Comparison of ENCODE assay signal across 27 cellular contexts in the genomic region with DNA sequence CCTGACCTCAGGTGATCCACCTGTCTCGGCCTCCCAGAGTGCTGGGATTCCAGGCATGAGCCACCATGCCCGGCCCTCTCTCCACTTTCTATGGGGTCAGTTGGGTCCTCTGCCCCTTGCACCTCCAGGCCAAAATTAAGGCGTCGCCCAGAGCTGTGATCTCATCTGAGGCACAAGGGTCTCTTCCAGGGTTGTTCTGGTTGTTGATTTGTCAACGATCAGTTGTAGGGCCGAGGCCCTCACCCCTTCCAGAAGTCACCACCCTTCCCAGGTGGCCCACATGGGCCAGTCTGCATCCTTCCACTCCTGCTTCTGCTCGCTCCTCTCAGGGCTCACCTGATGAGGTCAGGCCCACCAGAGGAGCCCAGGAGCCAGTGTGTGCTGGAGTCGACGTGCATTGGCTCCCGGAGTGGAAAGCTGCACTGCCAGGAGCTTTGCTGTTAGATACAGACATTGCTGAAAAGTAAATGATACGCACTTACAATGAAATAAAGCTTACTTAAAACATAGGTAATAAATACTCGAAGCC. TPM values are rescaled to one million over a fixed set of nuclear protein-coding genes. Genes with fewer than 3 reads are reported as not detected.
DNase-seq lines count a peak whose midpoint lies in the region; ATAC-seq, FAIRE-seq and TF ChIP-seq lines count a peak whose summit lies in the region.
"Had no signal": no experiment of that assay in that cellular context is flagged by ENCODE, and none has a peak within 500 bp of the region (broad histone marks: within the 10 kb centered on the region; RNA-seq: fewer than 3 reads in every experiment).

No MANE protein-coding gene starts in this region.

- no peak overlapping the region for H3K56ac ChIP-seq in H1 (replicated peaks; ENCODE audit: insufficient read length, low read depth, low read length)

- H2BK120ac ChIP-seq in H1 (replicated peaks; ENCODE audit: low read depth, low read length): no peak overlapping the region

- H3K27me3 Mint-ChIP-seq in activated CD8-positive, alpha-beta memory T cell treated with anti-CD3 and anti-CD28 coated beads, Interleukin-2, amount 10 ng/mL, durations not matched to agents 7 days and 5 days: no peaks in the 10 kb centered on the region
- peaks cover 4% of the 10 kb centered on the region for H3K27me3 Mint-ChIP-seq in osteocyte (ENCODE audit: unreplicated experiment)
- no peaks in the 10 kb centered on the region for H3K27me3 Mint-ChIP-seq in activated T-helper 2 cell treated with anti-CD3 and anti-CD28 coated beads, Interferon-gamma antibody, Interleukin-2, Interleukin-4, amounts not matched to agents 10 μg/mL and 5 μg/mL and 100 μg/mL, durations not matched to agents 14 hours and 24 hours and 36 hours (ENCODE audit: low read depth)

- 7% methylated on average over 12 of the region's 12 CpGs for WGBS in K562 (ENCODE audit: insufficient coverage, low coverage, missing lambda C conversion rate)
- 83% methylated on average over 11 of the region's 12 CpGs; no CpG with 5 or more reads in 1 of the 2 experiments for WGBS in H1 (ENCODE audit: extremely low coverage in 1 of 2, insufficient coverage in 1 of 2, insufficient read length in 1 of 2, insufficient replicate concordance in 2 of 2, low coverage in 1 of 2, low lambda C conversion rate in 2 of 2, missing lambda C conversion rate in 1 of 2), 2 experiments

- no peak overlapping the region for H4K91ac ChIP-seq in H1 (replicated peaks; ENCODE audit: insufficient read length, low read length)

- H3K4me2 ChIP-seq in K562 (ENCODE audit: insufficient read depth, low read length): no peak overlapping the region
- no peak overlapping the region for H3K4me2 ChIP-seq in H1 (ENCODE audit: insufficient read depth in 1 of 2, low read depth in 2 of 2, low read length in 2 of 2)
- H3K4me2 ChIP-seq: A549; BLaER1 treated with 17β-estradiol and CSF1 and Interleukin-3, amounts not matched to agents 10 nM and 100 nM; GM23338 had no signal

- H2AFZ ChIP-seq in K562 (ENCODE audit: low read depth, low read length): no peak overlapping the region
- H2AFZ ChIP-seq in H1 (ENCODE audit: low read length): no peak overlapping the region
- H2AFZ ChIP-seq: GM23338 had no signal

- H2AK5ac ChIP-seq in H1 (ENCODE audit: low read depth, low read length): no peak overlapping the region

- no peak overlapping the region for H3K18ac ChIP-seq in H1 (ENCODE audit: extremely low read depth, low read length)

- H3K27ac Mint-ChIP-seq in activated CD8-positive, alpha-beta memory T cell treated with anti-CD3 and anti-CD28 coated beads, Interleukin-2, amount 10 ng/mL, durations not matched to agents 7 days and 5 days: no peak overlapping the region
- H3K27ac Mint-ChIP-seq in osteocyte (ENCODE audit: unreplicated experiment): no peak overlapping the region
- no peak overlapping the region for H3K27ac Mint-ChIP-seq in activated T-helper 2 cell treated with anti-CD3 and anti-CD28 coated beads, Interferon-gamma antibody, Interleukin-2, Interleukin-4, amounts not matched to agents 10 μg/mL and 5 μg/mL and 100 μg/mL, durations not matched to agents 14 hours and 24 hours and 36 hours
- H3K27ac Mint-ChIP-seq: CD14-positive monocyte; CD4-positive, alpha-beta T cell; CD8-positive, alpha-beta memory T cell; GM23338; HFFc6 had no signal

- CTCF ChIA-PET in activated CD8-positive, alpha-beta memory T cell treated with anti-CD3 and anti-CD28 coated beads, Interleukin-2, amount 10 ng/mL, durations not matched to agents 7 days and 5 days (lab: Charles Lee): no interaction called here
- CTCF ChIA-PET in K562 (lab: Yijun Ruan, JAX; ENCODE audit: low intra/inter-chr PET ratio) (no interaction called here), H1 (lab: Charles Lee; ENCODE audit: partially characterized antibody) (interaction anchor here (1.5 kb wide), 1 partner anchor 12 kb away, joined by 4 read pairs; no protein-coding TSS in a partner anchor)

- H3K4me1 Mint-ChIP-seq in activated CD8-positive, alpha-beta memory T cell treated with anti-CD3 and anti-CD28 coated beads, Interleukin-2, amount 10 ng/mL, durations not matched to agents 7 days and 5 days: no peaks in the 10 kb centered on the region
- no peaks in the 10 kb centered on the region for H3K4me1 Mint-ChIP-seq in osteocyte (ENCODE audit: unreplicated experiment)
- H3K4me1 Mint-ChIP-seq in activated T-helper 2 cell treated with anti-CD3 and anti-CD28 coated beads, Interferon-gamma antibody, Interleukin-2, Interleukin-4, amounts not matched to agents 10 μg/mL and 5 μg/mL and 100 μg/mL, durations not matched to agents 14 hours and 24 hours and 36 hours (ENCODE audit: low read depth): no peaks in the 10 kb centered on the region
- H3K4me1 Mint-ChIP-seq: CD14-positive monocyte; CD8-positive, alpha-beta memory T cell; GM23338 had no signal

- H3K27me3 ChIP-seq in K562 (ENCODE audit: control insufficient read depth in 2 of 2, insufficient read depth in 2 of 2, low read length in 2 of 2) (peaks cover 0 to 23% of the 10 kb centered on the region in 2 experiments; a peak in 2 of 5 replicates), H1 (replicated peaks in 1 of 4; ENCODE audit: control insufficient read depth in 3 of 4, extremely low read depth in 1 of 4, insufficient read depth in 3 of 4, low read length in 3 of 4) (no peaks in the 10 kb centered on the region)
- H3K27me3 ChIP-seq: BE2C; BLaER1 treated with 17β-estradiol and CSF1 and Interleukin-3, amounts not matched to agents 10 nM and 100 nM had no signal

- no peak overlapping the region for H3K9ac ChIP-seq in K562 (ENCODE audit: insufficient read depth in 1 of 2, low read depth in 2 of 2, low read length in 2 of 2)
- H3K9ac ChIP-seq in H1 (replicated peaks in 1 of 4; ENCODE audit: extremely low read depth in 1 of 4, low read depth in 3 of 4, low read length in 3 of 4): no peak overlapping the region
- H3K9ac ChIP-seq: BLaER1 treated with 17β-estradiol and CSF1 and Interleukin-3, amounts not matched to agents 10 nM and 100 nM had no signal

- H3K79me1 ChIP-seq in H1 (ENCODE audit: low read depth, low read length): no peaks in the 10 kb centered on the region

- intact Hi-C loops in K562 (cut with micrococcal nuclease): no loop called here
- intact Hi-C loops in activated T-helper 2 cell treated with anti-CD3 and anti-CD28 coated beads, Interferon-gamma antibody, Interleukin-2, Interleukin-4, amounts not matched to agents 10 μg/mL and 5 μg/mL and 100 μg/mL, durations not matched to agents 14 hours and 24 hours and 36 hours (cut with micrococcal nuclease): no loop called here

- peak; percentile 24 for DNase-seq in activated CD8-positive, alpha-beta memory T cell treated with anti-CD3 and anti-CD28 coated beads for 24 hours
- no peak for DNase-seq in activated CD8-positive, alpha-beta memory T cell treated with anti-CD3 and anti-CD28 coated beads, Interleukin-2, amount 10 ng/mL, durations not matched to agents 7 days and 5 days
- DNase-seq in K562 (ENCODE audit: extremely low read depth in 1 of 4, low spot score in 3 of 4) (no peak), H1 (ENCODE audit: low read depth in 1 of 2, low spot score in 2 of 2) (no peak), osteocyte (ENCODE audit: extremely low spot score, unreplicated experiment) (peak; percentile 67), T-helper 1 cell (no peak)
- DNase-seq in activated T-helper 2 cell treated with anti-CD3 and anti-CD28 coated beads, Interferon-gamma antibody, Interleukin-2, Interleukin-4, amounts not matched to agents 10 μg/mL and 5 μg/mL and 100 μg/mL, durations not matched to agents 14 hours and 24 hours and 36 hours (ENCODE audit: low spot score): no peak
- DNase-seq: ACHN; AML-193; BE2C; CD4-positive, alpha-beta T cell; CD8-positive, alpha-beta memory T cell; DMS 273 treated with DMSO at 0.1 percent for 48 hours; DMS79; EL; GDM1; HFFc6 had no signal

- H4K20me1 ChIP-seq in K562 (replicated peaks; ENCODE audit: control insufficient read depth, insufficient read depth, low read length) (no peaks in the 10 kb centered on the region), H1 (replicated peaks in 1 of 2; ENCODE audit: control insufficient read depth in 1 of 2, insufficient read depth in 2 of 2, low read length in 2 of 2) (no peaks in the 10 kb centered on the region)
- H4K20me1 ChIP-seq: BLaER1 treated with 17β-estradiol and CSF1 and Interleukin-3, amounts not matched to agents 10 nM and 100 nM had no signal

- H4K8ac ChIP-seq in H1 (ENCODE audit: extremely low read depth, insufficient read depth, low read length): peak overlapping the region; percentile 28; the same call in 1 of the 2 replicates

- H3K36me3 Mint-ChIP-seq in activated CD8-positive, alpha-beta memory T cell treated with anti-CD3 and anti-CD28 coated beads, Interleukin-2, amount 10 ng/mL, durations not matched to agents 7 days and 5 days: no peaks in the 10 kb centered on the region
- H3K36me3 Mint-ChIP-seq in osteocyte (ENCODE audit: unreplicated experiment): no peaks in the 10 kb centered on the region
- H3K36me3 Mint-ChIP-seq in activated T-helper 2 cell treated with anti-CD3 and anti-CD28 coated beads, Interferon-gamma antibody, Interleukin-2, Interleukin-4, amounts not matched to agents 10 μg/mL and 5 μg/mL and 100 μg/mL, durations not matched to agents 14 hours and 24 hours and 36 hours (ENCODE audit: low read depth): no peaks in the 10 kb centered on the region
- H3K36me3 Mint-ChIP-seq: CD14-positive monocyte had no signal

- H3K36me3 ChIP-seq in K562 (ENCODE audit: control insufficient read depth, insufficient read depth, low read length): no peaks in the 10 kb centered on the region
- H3K36me3 ChIP-seq in H1 (ENCODE audit: control insufficient read depth in 2 of 4, insufficient read depth in 4 of 4, low read length in 3 of 4): no peaks in the 10 kb centered on the region
- H3K36me3 ChIP-seq: BE2C; BLaER1 treated with 17β-estradiol and CSF1 and Interleukin-3, amounts not matched to agents 10 nM and 100 nM had no signal

- H3K9me3 Mint-ChIP-seq in activated CD8-positive, alpha-beta memory T cell treated with anti-CD3 and anti-CD28 coated beads, Interleukin-2, amount 10 ng/mL, durations not matched to agents 7 days and 5 days (ENCODE audit: low read depth): peaks cover 16% of the 10 kb centered on the region
- peaks cover 12% of the 10 kb centered on the region for H3K9me3 Mint-ChIP-seq in osteocyte (ENCODE audit: unreplicated experiment)
- H3K9me3 Mint-ChIP-seq in activated T-helper 2 cell treated with anti-CD3 and anti-CD28 coated beads, Interferon-gamma antibody, Interleukin-2, Interleukin-4, amounts not matched to agents 10 μg/mL and 5 μg/mL and 100 μg/mL, durations not matched to agents 14 hours and 24 hours and 36 hours: peaks cover 26% of the 10 kb centered on the region

- H3K9me1 ChIP-seq in K562 (ENCODE audit: control insufficient read depth, insufficient read depth, low read length): no peaks in the 10 kb centered on the region

- H2BK5ac ChIP-seq in H1 (ENCODE audit: low read depth, low read length): no peak overlapping the region

- H3K23me2 ChIP-seq in H1 (ENCODE audit: low read depth, low read length): no peaks in the 10 kb centered on the region; the same call in 1 of the 2 replicates

- no peak overlapping the region for H3K23ac ChIP-seq in H1 (ENCODE audit: insufficient read length)

- H2BK20ac ChIP-seq in H1 (ENCODE audit: low read length): no peak overlapping the region

- in situ Hi-C loops in K562 (cut with MboI): no loop called here

- no peak for TF ChIP-seq POLR2A in K562 (conservative IDR thresholded peaks at IDR 0.05)
- TF ChIP-seq POLR2A in H1 (IDR thresholded peaks at IDR 0.05; ENCODE audit: control extremely low read depth in 1 of 2, low read depth in 2 of 2, low read length in 2 of 2): no peak

- H4K5ac ChIP-seq in H1 (ENCODE audit: insufficient read length, low read depth, low read length): no peak overlapping the region

- no peak overlapping the region for H3K27ac ChIP-seq in K562 (ENCODE audit: extremely low read depth, low read depth, low read length)
- H3K27ac ChIP-seq in H1 (ENCODE audit: low read depth, low read length): no peak overlapping the region
- H3K27ac ChIP-seq: 22Rv1; A549; BLaER1 treated with 17β-estradiol and CSF1 and Interleukin-3, amounts not matched to agents 10 nM and 100 nM had no signal

- TF ChIP-seq RAD21 in K562 (CRISPR knock-in tag; conservative IDR thresholded peaks at IDR 0.05 in 1 of 2, IDR thresholded peaks at IDR 0.05 in 1 of 2) (no peak), H1 (IDR thresholded peaks at IDR 0.05 in 1 of 2, conservative IDR thresholded peaks at IDR 0.05 in 1 of 2; ENCODE audit: low read depth in 2 of 2, low read length in 2 of 2) (no peak)

- H3K79me2 ChIP-seq in K562 (ENCODE audit: control insufficient read depth, insufficient read depth, low read length) (no peaks in the 10 kb centered on the region), H1 (ENCODE audit: control insufficient read depth in 1 of 2, insufficient read depth in 2 of 2, low read length in 2 of 2) (no peaks in the 10 kb centered on the region)

- TF ChIP-seq EP300 in K562 (IDR thresholded peaks at IDR 0.05; ENCODE audit: low read length) (no peak), H1 (IDR thresholded peaks at IDR 0.05; ENCODE audit: borderline replicate concordance in 1 of 2, low read depth in 2 of 2, low read length in 2 of 2) (no peak)

- H3K4me3 Mint-ChIP-seq in activated CD8-positive, alpha-beta memory T cell treated with anti-CD3 and anti-CD28 coated beads, Interleukin-2, amount 10 ng/mL, durations not matched to agents 7 days and 5 days: no peak overlapping the region
- H3K4me3 Mint-ChIP-seq in osteocyte (ENCODE audit: unreplicated experiment): no peak overlapping the region
- no peak overlapping the region for H3K4me3 Mint-ChIP-seq in activated T-helper 2 cell treated with anti-CD3 and anti-CD28 coated beads, Interferon-gamma antibody, Interleukin-2, Interleukin-4, amounts not matched to agents 10 μg/mL and 5 μg/mL and 100 μg/mL, durations not matched to agents 14 hours and 24 hours and 36 hours (ENCODE audit: low read depth)
- H3K4me3 Mint-ChIP-seq: CD14-positive monocyte; CD4-positive, alpha-beta T cell; CD8-positive, alpha-beta memory T cell; GM23338; HFFc6 had no signal

- H3K14ac ChIP-seq in H1 (ENCODE audit: insufficient read length): no peak overlapping the region

- TF ChIP-seq CTCF in K562 (IDR thresholded peaks at IDR 0.05 in 2 of 3, conservative IDR thresholded peaks at IDR 0.05 in 1 of 3; ENCODE audit: insufficient read depth in 2 of 3, low read depth in 1 of 3, low read length in 3 of 3) (no peak), H1 (IDR thresholded peaks at IDR 0.05; ENCODE audit: control extremely low read depth in 1 of 3, insufficient read depth in 1 of 3, low read depth in 1 of 3, low read length in 3 of 3) (no peak), osteocyte (IDR thresholded peaks at IDR 0.05) (no peak)

- BruUV-seq in K562 (replicated peaks; lab: Mats Ljungman, UMichigan): no TSS peak

- H2BK12ac ChIP-seq in H1 (ENCODE audit: low read depth, low read length): no peak overlapping the region

- no peak overlapping the region for H2BK15ac ChIP-seq in H1 (ENCODE audit: low read length)

- H3K9me3 ChIP-seq in K562 (replicated peaks; ENCODE audit: control insufficient read depth, insufficient read depth, low read depth, low read length): peaks cover 7% of the 10 kb centered on the region
- H3K9me3 ChIP-seq in H1 (ENCODE audit: insufficient read depth in 2 of 2, low read depth in 1 of 2, low read length in 1 of 2): 0 out of 4 replicates have a peak, but pooled peaks cover 0 to 2% of the 10 kb centered on the region in 2 experiments
- H3K9me3 ChIP-seq: A549, BE2C had no signal

- no peak overlapping the region for H3K4ac ChIP-seq in H1 (replicated peaks; ENCODE audit: insufficient read length, low read depth, low read length)

- H3K4me1 ChIP-seq in K562 (replicated peaks in 1 of 2; ENCODE audit: control insufficient read depth in 2 of 2, insufficient read depth in 2 of 2, low read length in 2 of 2) (peaks cover 0 to 11% of the 10 kb centered on the region in 2 experiments; a peak in 3 of 5 replicates), H1 (replicated peaks in 1 of 4; ENCODE audit: control insufficient read depth in 3 of 4, insufficient read depth in 4 of 4, low read length in 3 of 4) (no peaks in the 10 kb centered on the region; a peak in 1 of 7 replicates)
- H3K4me1 ChIP-seq: A549; BE2C; BLaER1 treated with 17β-estradiol and CSF1 and Interleukin-3, amounts not matched to agents 10 nM and 100 nM had no signal

- H3K4me3 ChIP-seq in K562 (no peak overlapping the region), H1 (ENCODE audit: extremely low read depth in 1 of 4, insufficient read depth in 2 of 4, low read depth in 3 of 4, low read length in 4 of 4) (no peak overlapping the region)
- H3K4me3 ChIP-seq: A549; BLaER1 treated with 17β-estradiol and CSF1 and Interleukin-3, amounts not matched to agents 10 nM and 100 nM; GM12878; GM23338 had no signal

- no peak for FAIRE-seq in K562 (lab: Jason Lieb, UNC)
- no peak for FAIRE-seq in H1 (lab: Jason Lieb, UNC)
- FAIRE-seq: A549, D721Med, GM12878, H54 had no signal

- ATAC-seq in activated CD8-positive, alpha-beta memory T cell treated with anti-CD3 and anti-CD28 coated beads, Interleukin-2, amount 10 ng/mL, durations not matched to agents 7 days and 5 days: no peak
- ATAC-seq in K562 (no peak), GM18909 (IDR thresholded peaks at IDR 0.05; ENCODE audit: poor library complexity, unreplicated experiment) (no peak)
- ATAC-seq: A549, GM12878, GM23338, HCT116 had no signal

- POLR2A ChIA-PET in K562 (lab: Yijun Ruan, JAX) (no interaction called here), H1 (lab: Charles Lee; ENCODE audit: partially characterized antibody) (interaction anchor here (0.6 kb wide), 1 partner anchor 10 kb away, joined by 3 read pairs; no protein-coding TSS in a partner anchor)

RNA-seq across cellular contexts. Expression of a gene that starts 14.3 kb away (rescaled TPM):
- not detected for total RNA-seq in activated CD8-positive, alpha-beta memory T cell treated with anti-CD3 and anti-CD28 coated beads, Interleukin-2, amount 10 ng/mL, durations not matched to agents 7 days and 5 days
- total RNA-seq in K562 (2011; cell fraction: chromatin; rRNA removed; ENCODE audit: low replicate concordance): not detected in 2 replicates
- not detected in 2 replicates for total RNA-seq in K562 (2011; cell fraction: nucleolus; rRNA removed)
- not detected in 2 replicates for total RNA-seq in K562 (2011; cell fraction: nucleoplasm; rRNA removed)
- not detected in 2 replicates for total RNA-seq in K562 (2014; rRNA removed)
- total RNA-seq in K562 (2014; rRNA removed; fragmentation: Illumina TruSeq; extraction: Trizol): not detected in 2 replicates
- not detected in 2 replicates for total RNA-seq in K562 (2015; rRNA removed; fragmentation: Illumina TruSeq; extraction: Trizol)
- not detected in 2 replicates for total RNA-seq in K562 (2021)
- polyA plus RNA-seq in K562 (2011; rRNA removed): not detected in 2 replicates
- polyA plus RNA-seq in K562 (2011; cell fraction: cytosol; rRNA removed): not detected in 2 replicates
- not detected in 2 replicates for polyA plus RNA-seq in K562 (2011; cell fraction: nucleus; rRNA removed)
- not detected in 2 replicates for polyA plus RNA-seq in K562 (2012)
- not detected in 2 replicates for polyA plus RNA-seq in K562 (2014; fragmentation: Illumina TruSeq; extraction: Trizol)
- polyA plus RNA-seq in K562 (2014; fragmentation: Nextera tagmentation; extraction: Ambion mirVana): not detected
- polyA plus RNA-seq in K562 (2014; rRNA removed): not detected in 2 replicates
- not detected in 2 replicates for polyA minus RNA-seq in K562 (2011; rRNA and poly(A)+ RNA removed)
- not detected in 2 replicates for polyA minus RNA-seq in K562 (2011; cell fraction: cytosol; rRNA and poly(A)+ RNA removed)
- not detected in 2 replicates for polyA minus RNA-seq in K562 (2011; cell fraction: nucleus; rRNA and poly(A)+ RNA removed)
- total RNA-seq in H1 (2021; fragmentation: NEBNext Ultra II Directional; extraction: Animal tissue kit (Norgen Biotek cat#: 25700)): 0.35 TPM in 1 of 2 replicates, not detected in the other
- polyA plus RNA-seq in H1 (2011; rRNA removed): 0.08 and 0.14 TPM in 2 replicates
- polyA plus RNA-seq in H1 (2011; cell fraction: cytosol; rRNA removed): 0.06 TPM
- polyA plus RNA-seq in H1 (2011; cell fraction: nucleus; rRNA removed): 0.14 TPM
- 0.16 TPM in 1 of 4 replicates, not detected in the others for polyA plus RNA-seq in H1 (2012, experiment 1 of 2)
- 0.07 TPM for polyA plus RNA-seq in H1 (2012, experiment 2 of 2)
- polyA plus RNA-seq in H1 (2013, experiment 1 of 2): 0.08 TPM
- polyA plus RNA-seq in H1 (2013, experiment 2 of 2): 0.13 TPM
- polyA minus RNA-seq in H1 (2011; rRNA and poly(A)+ RNA removed): not detected in 2 replicates
- not detected for polyA minus RNA-seq in H1 (2011; cell fraction: cytosol; rRNA and poly(A)+ RNA removed)
- not detected for polyA minus RNA-seq in H1 (2011; cell fraction: nucleus; rRNA and poly(A)+ RNA removed)
- total RNA-seq in osteocyte: not detected in 2 replicates
- not detected in 2 replicates for total RNA-seq in activated T-helper 2 cell treated with anti-CD3 and anti-CD28 coated beads, Interferon-gamma antibody, Interleukin-2, Interleukin-4, amounts not matched to agents 10 μg/mL and 5 μg/mL and 100 μg/mL, durations not matched to agents 14 hours and 24 hours and 36 hours
- total RNA-seq: CD4-positive, alpha-beta T cell; CD8-positive, alpha-beta memory T cell; GM12878; GM23338; HFFc6 had no signal
- polyA plus RNA-seq: A549; CD14-positive monocyte; CD8-positive, alpha-beta memory T cell; GM12878 had no signal

RNA-seq across cellular contexts. Expression of a gene that starts 35.0 kb away (rescaled TPM):
- total RNA-seq in activated CD8-positive, alpha-beta memory T cell treated with anti-CD3 and anti-CD28 coated beads, Interleukin-2, amount 10 ng/mL, durations not matched to agents 7 days and 5 days: 10 to 100 TPM; 10.0 to 14.6 TPM
- 0.30 TPM in 1 of 2 replicates, not detected in the other for total RNA-seq in K562 (2011; cell fraction: chromatin; rRNA removed; ENCODE audit: low replicate concordance)
- total RNA-seq in K562 (2011; cell fraction: nucleolus; rRNA removed): not detected in 2 replicates
- total RNA-seq in K562 (2011; cell fraction: nucleoplasm; rRNA removed): not detected in 2 replicates
- total RNA-seq in K562 (2014; rRNA removed) (not detected in 2 replicates), K562 (2014; rRNA removed; fragmentation: Illumina TruSeq; extraction: Trizol) (not detected in 2 replicates), K562 (2015; rRNA removed; fragmentation: Illumina TruSeq; extraction: Trizol) (not detected in 2 replicates), K562 (2021) (not detected in 2 replicates), osteocyte (1.6 TPM in 2 replicates)
- polyA plus RNA-seq in K562 (2011; rRNA removed) (not detected in 2 replicates), K562 (2014; fragmentation: Illumina TruSeq; extraction: Trizol) (not detected in 2 replicates), K562 (2014; fragmentation: Nextera tagmentation; extraction: Ambion mirVana) (under 1 TPM in 1 of 2 experiments, not detected in 1; 0.04 TPM), K562 (2014; rRNA removed) (not detected in 2 replicates), H1 (2011; rRNA removed) (8.0 and 8.4 TPM in 2 replicates)
- 0.04 TPM in 1 of 2 replicates, not detected in the other for polyA plus RNA-seq in K562 (2011; cell fraction: cytosol; rRNA removed)
- not detected in 2 replicates for polyA plus RNA-seq in K562 (2011; cell fraction: nucleus; rRNA removed)
- 0.07 and 0.10 TPM in 2 replicates for polyA plus RNA-seq in K562 (2012)
- 0.07 TPM in 1 of 2 replicates, not detected in the other for polyA minus RNA-seq in K562 (2011; rRNA and poly(A)+ RNA removed)
- polyA minus RNA-seq in K562 (2011; cell fraction: cytosol; rRNA and poly(A)+ RNA removed): not detected in 2 replicates
- not detected in 2 replicates for polyA minus RNA-seq in K562 (2011; cell fraction: nucleus; rRNA and poly(A)+ RNA removed)
- total RNA-seq in H1 (2021; fragmentation: NEBNext Ultra II Directional; extraction: Animal tissue kit (Norgen Biotek cat#: 25700)): 4.1 and 4.5 TPM in 2 replicates
- polyA plus RNA-seq in H1 (2011; cell fraction: cytosol; rRNA removed): 11.1 TPM
- 14.3 TPM for polyA plus RNA-seq in H1 (2011; cell fraction: nucleus; rRNA removed)
- polyA plus RNA-seq in H1 (2012, experiment 1 of 2): 9.1 to 17.0 TPM (median 14.1 TPM) in 4 replicates
- polyA plus RNA-seq in H1 (2012, experiment 2 of 2): 4.3 TPM
- polyA plus RNA-seq in H1 (2013, experiment 1 of 2): 1.3 TPM
- polyA plus RNA-seq in H1 (2013, experiment 2 of 2): 2.1 TPM
- 11.1 and 16.4 TPM in 2 replicates for polyA minus RNA-seq in H1 (2011; rRNA and poly(A)+ RNA removed)
- 6.8 TPM for polyA minus RNA-seq in H1 (2011; cell fraction: cytosol; rRNA and poly(A)+ RNA removed)
- 9.4 TPM for polyA minus RNA-seq in H1 (2011; cell fraction: nucleus; rRNA and poly(A)+ RNA removed)
- total RNA-seq in activated T-helper 2 cell treated with anti-CD3 and anti-CD28 coated beads, Interferon-gamma antibody, Interleukin-2, Interleukin-4, amounts not matched to agents 10 μg/mL and 5 μg/mL and 100 μg/mL, durations not matched to agents 14 hours and 24 hours and 36 hours: 10.7 and 13.3 TPM in 2 replicates
- total RNA-seq: HFFc6 had no signal
- polyA plus RNA-seq: A549 had no signal

Comparison
In these comparisons a context has a peak if more than half of its experiments do, and no peak if none do; other contexts are left out.
1. DNase-seq: peak in activated CD8-positive, alpha-beta memory T cell treated with anti-CD3 and anti-CD28 coated beads for 24 hours (single experiment) and osteocyte (single experiment); none in activated CD8-positive, alpha-beta memory T cell treated with anti-CD3 and anti-CD28 coated beads, Interleukin-2, amount 10 ng/mL, durations not matched to agents 7 days and 5 days (single experiment), K562 (0 of 4), H1 (0 of 2), activated T-helper 2 cell treated with anti-CD3 and anti-CD28 coated beads, Interferon-gamma antibody, Interleukin-2, Interleukin-4, amounts not matched to agents 10 μg/mL and 5 μg/mL and 100 μg/mL, durations not matched to agents 14 hours and 24 hours and 36 hours (single experiment) and T-helper 1 cell (0 of 5).